17 cellular contexts compared by ENCODE assay signal in the genomic region with DNA sequence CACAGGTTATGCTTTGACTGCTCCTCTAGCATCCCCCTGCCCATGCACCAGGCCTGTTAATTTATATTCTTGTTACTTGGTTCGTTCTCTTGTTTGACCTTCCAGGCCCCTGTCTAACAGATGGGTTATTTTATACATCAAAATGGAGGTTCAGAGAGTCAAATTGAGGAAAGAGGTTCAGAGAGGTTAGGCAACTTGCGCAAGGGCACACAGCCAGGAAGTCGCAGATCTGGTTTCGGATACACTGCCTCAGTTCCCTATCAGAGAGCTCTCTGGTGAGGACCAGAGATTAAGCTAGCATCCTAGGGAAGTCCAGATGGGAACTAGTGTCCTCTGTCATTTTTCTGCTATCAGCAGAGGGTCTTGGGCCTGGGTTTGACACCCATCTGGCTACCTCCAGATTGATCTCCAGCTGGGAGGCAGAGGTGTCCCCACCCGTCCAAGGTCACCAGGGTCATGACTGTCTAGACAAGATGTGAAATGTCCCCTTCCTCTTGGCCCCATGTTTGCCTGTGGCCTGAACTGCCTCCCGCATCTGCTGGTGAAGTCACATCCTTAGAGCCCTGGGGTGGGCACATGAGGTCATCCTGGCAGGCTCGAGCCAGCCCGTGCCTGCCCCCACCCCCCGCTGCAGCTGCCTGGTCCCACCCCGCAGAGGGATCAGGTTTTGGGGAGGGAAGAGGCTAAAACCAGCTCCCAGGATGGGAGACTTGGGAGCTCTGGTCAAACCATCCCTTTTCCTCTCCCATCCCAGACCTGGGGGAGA.
A peak's percentile ranks its signal among the peaks of the same experiment; 100 is the strongest.
DNase-seq lines count a peak whose midpoint lies in the region; ATAC-seq, FAIRE-seq and TF ChIP-seq lines count a peak whose summit lies in the region.
"Had no signal": no experiment of that assay in that cellular context is flagged by ENCODE, and none has a peak within 500 bp of the region (broad histone marks: within the 10 kb centered on the region; RNA-seq: fewer than 3 reads in every experiment).

No MANE protein-coding gene starts in this region.

- H3K27ac ChIP-seq in astrocyte (ENCODE audit: low read depth, low read length) (no peak overlapping the region), transverse colon (no peak overlapping the region)
- H3K27ac ChIP-seq: body of pancreas, vagina, VCaP had no signal

- H3K9me3 Mint-ChIP-seq in astrocyte (ENCODE audit: unreplicated experiment), result peaks cover 20% of the 10 kb centered on the region

- no peak overlapping the region for H3K4me3 ChIP-seq in astrocyte (ENCODE audit: insufficient read depth, low read depth, low read length)
- no peak overlapping the region for H3K4me3 ChIP-seq in transverse colon
- H3K4me3 ChIP-seq: body of pancreas, skin epidermis, vagina had no signal

- peak overlapping the region; percentile 44 for H3K27ac Mint-ChIP-seq in astrocyte (ENCODE audit: unreplicated experiment)
- H3K27ac Mint-ChIP-seq: stimulated activated memory B cell treated with anti-CD40 and anti-IgM and Interleukin-4, amounts not matched to agents 10 μg/mL and 1 μg/mL and 100 μg/mL, for 72 hours had no signal

- no peak for ATAC-seq in HG03457 (IDR thresholded peaks at IDR 0.05; ENCODE audit: unreplicated experiment)
- ATAC-seq: body of pancreas; stimulated activated memory B cell treated with anti-CD40 and anti-IgM and Interleukin-4, amounts not matched to agents 10 μg/mL and 1 μg/mL and 100 μg/mL, for 72 hours had no signal

- TF ChIP-seq CTCF in astrocyte (IDR thresholded peaks at IDR 0.05; ENCODE audit: insufficient read depth, low read depth, low read length), result no peak
- TF ChIP-seq CTCF in transverse colon (IDR thresholded peaks at IDR 0.05), result no peak

- TF ChIP-seq POLR2A in transverse colon (IDR thresholded peaks at IDR 0.05), result no peak

- H2AFZ ChIP-seq in astrocyte (ENCODE audit: low read depth, low read length), result no peak overlapping the region

- peaks cover 4% of the 10 kb centered on the region for H3K36me3 Mint-ChIP-seq in astrocyte (ENCODE audit: low read depth, unreplicated experiment)

- H3K4me2 ChIP-seq in astrocyte (ENCODE audit: low read length), result no peak overlapping the region

- no peaks in the 10 kb centered on the region for H3K36me3 ChIP-seq in astrocyte (ENCODE audit: insufficient read depth, low read length)
- H3K36me3 ChIP-seq in transverse colon, result no peaks in the 10 kb centered on the region
- H3K36me3 ChIP-seq: vagina had no signal

- 65% methylated on average over 10 of the region's 10 CpGs; no CpG with 5 or more reads in 1 of the 2 donors for WGBS in transverse colon (ENCODE audit: low coverage in 1 of 2), 2 donors

- TF ChIP-seq EP300 in transverse colon (IDR thresholded peaks at IDR 0.05; ENCODE audit: low read depth), result no peak

- no peak overlapping the region for H3K9ac ChIP-seq in astrocyte (ENCODE audit: low read length)

- no peaks in the 10 kb centered on the region for H3K27me3 ChIP-seq in astrocyte (ENCODE audit: insufficient read depth, low read length)
- H3K27me3 ChIP-seq in transverse colon, result no peaks in the 10 kb centered on the region
- H3K27me3 ChIP-seq: body of pancreas, vagina had no signal

- in situ Hi-C loops in transverse colon (cut with MboI; ENCODE audit: low pct_ligation_motif_present in 1 of 4, low pct_unique_long_range_greater_than_20kb in 1 of 4, low sequenced_read_pairs in 3 of 4), result no loop called here

- peak overlapping the region; percentile 41 for H3K4me3 Mint-ChIP-seq in astrocyte (ENCODE audit: unreplicated experiment)
- H3K4me3 Mint-ChIP-seq: stimulated activated memory B cell treated with anti-CD40 and anti-IgM and Interleukin-4, amounts not matched to agents 10 μg/mL and 1 μg/mL and 100 μg/mL, for 72 hours had no signal

- peak; percentile 36 for DNase-seq in CD1c-positive myeloid dendritic cell (ENCODE audit: extremely low spot score)
- peak; percentile 46 for DNase-seq in M059J (ENCODE audit: low read depth)
- DNase-seq in astrocyte (ENCODE audit: low read depth), result no peak
- peak; percentile 38 to 78 for DNase-seq in lung microvascular endothelial cell (ENCODE audit: low read depth in 2 of 2)
- no peak for DNase-seq in COR-L47 (lab: John Stamatoyannopoulos, UW)
- no peak for DNase-seq in transverse colon
- no peak for DNase-seq in NCI-H2081 treated with DMSO at 0.1 percent for 48 hours (lab: John Stamatoyannopoulos, UW)
- DNase-seq: activated naive CD4-positive, alpha-beta T cell; AML-193; body of pancreas; DMS153; effector CD8-positive, alpha-beta T cell had no signal

- H3K9me3 ChIP-seq in astrocyte (ENCODE audit: insufficient read depth, low read depth, low read length) (peaks cover 4% of the 10 kb centered on the region), transverse colon (peaks cover 0 to 5% of the 10 kb centered on the region in 2 donors)
- H3K9me3 ChIP-seq: vagina had no signal

- intact Hi-C loops in transverse colon (cut with DNase I; ENCODE audit: low total_unique reads), result no loop called here

- no peaks in the 10 kb centered on the region for H3K79me2 ChIP-seq in astrocyte (ENCODE audit: insufficient read depth, low read length)

- peaks cover 28% of the 10 kb centered on the region for H3K4me1 Mint-ChIP-seq in astrocyte (ENCODE audit: low read depth, unreplicated experiment)

- FAIRE-seq in astrocyte (lab: Jason Lieb, UNC), result no peak

- peaks cover 30% of the 10 kb centered on the region for H3K4me1 ChIP-seq in astrocyte (ENCODE audit: insufficient read depth, low read length)
- H3K4me1 ChIP-seq in transverse colon, result peaks cover 0 to 22% (median 10%) of the 10 kb centered on the region in 4 donors

- no peaks in the 10 kb centered on the region for H3K27me3 Mint-ChIP-seq in astrocyte (ENCODE audit: low read depth, unreplicated experiment)

- H4K20me1 ChIP-seq in astrocyte (ENCODE audit: insufficient read depth, low read length), result no peaks in the 10 kb centered on the region

Comparison
In these comparisons a context has a peak if more than half of its experiments do, and no peak if none do; other contexts are left out.
1. DNase-seq: peak in CD1c-positive myeloid dendritic cell (single experiment), M059J (single experiment) and lung microvascular endothelial cell (2 of 2); none in astrocyte (single experiment), COR-L47 (single experiment), transverse colon (single experiment) and NCI-H2081 treated with DMSO at 0.1 percent for 48 hours (single experiment).